Comparison of ENCODE assay signal across 8 cellular contexts in genomic region chr2:96143231-96143847, GRCh38. TPM values are rescaled to one million over a fixed set of nuclear protein-coding genes. Genes with fewer than 3 reads are reported as not detected.
DNase-seq lines count a peak whose midpoint lies in the region; ATAC-seq and TF ChIP-seq lines count a peak whose summit lies in the region.
"Had no signal": no experiment of that assay in that cellular context is flagged by ENCODE, and none has a peak within 500 bp of the region (broad histone marks: within the 10 kb centered on the region; RNA-seq: fewer than 3 reads in every experiment).

No MANE protein-coding gene starts in this region.

- peaks cover 13% of the 10 kb centered on the region for H3K36me3 Mint-ChIP-seq in T-helper 1 cell treated with Interleukin-12 subunit alpha and Interleukin-12 subunit beta and Interleukin-4 antibody, amounts not matched to agents 30 μg/mL and 1 μg/mL, for 36 hours (ENCODE audit: low read depth)
- peaks cover 27% of the 10 kb centered on the region for H3K36me3 Mint-ChIP-seq in stimulated activated memory B cell treated with anti-CD40 and anti-IgM and Interleukin-4, amounts not matched to agents 10 μg/mL and 1 μg/mL and 100 μg/mL, for 72 hours

- no peaks in the 10 kb centered on the region for H3K9me3 ChIP-seq in breast epithelium

- TF ChIP-seq CTCF in breast epithelium (IDR thresholded peaks at IDR 0.05) = no peak

- DNase-seq in breast epithelium (ENCODE audit: low spot score in 2 of 2) = no peak
- DNase-seq in MV-4-11 (lab: John Stamatoyannopoulos, UW) = no peak
- no peak for DNase-seq in NOMO-1 (lab: John Stamatoyannopoulos, UW; ENCODE audit: unreplicated experiment in 2 of 2)
- DNase-seq: KG1 had no signal

- peaks cover 11 to 20% of the 10 kb centered on the region in 2 donors for H3K4me1 ChIP-seq in breast epithelium

- peaks cover 51% of the 10 kb centered on the region for H3K4me1 Mint-ChIP-seq in T-helper 1 cell treated with Interleukin-12 subunit alpha and Interleukin-12 subunit beta and Interleukin-4 antibody, amounts not matched to agents 30 μg/mL and 1 μg/mL, for 36 hours (ENCODE audit: low read depth)
- H3K4me1 Mint-ChIP-seq in stimulated activated memory B cell treated with anti-CD40 and anti-IgM and Interleukin-4, amounts not matched to agents 10 μg/mL and 1 μg/mL and 100 μg/mL, for 72 hours = peaks cover 82% of the 10 kb centered on the region

- TF ChIP-seq POLR2A in GM19099 (IDR thresholded peaks at IDR 0.05; ENCODE audit: extremely low read depth, insufficient read length, low read depth) = peak; percentile 51
- no peak for TF ChIP-seq POLR2A in breast epithelium (IDR thresholded peaks at IDR 0.05)

- H3K4me3 Mint-ChIP-seq in T-helper 1 cell treated with Interleukin-12 subunit alpha and Interleukin-12 subunit beta and Interleukin-4 antibody, amounts not matched to agents 30 μg/mL and 1 μg/mL, for 36 hours = peak overlapping the region; percentile 92
- peak overlapping the region; percentile 93 for H3K4me3 Mint-ChIP-seq in stimulated activated memory B cell treated with anti-CD40 and anti-IgM and Interleukin-4, amounts not matched to agents 10 μg/mL and 1 μg/mL and 100 μg/mL, for 72 hours

- peak overlapping the region in 1 of 2 donors; percentile 3 for H3K27ac ChIP-seq in breast epithelium

- no peaks in the 10 kb centered on the region for H3K9me3 Mint-ChIP-seq in T-helper 1 cell treated with Interleukin-12 subunit alpha and Interleukin-12 subunit beta and Interleukin-4 antibody, amounts not matched to agents 30 μg/mL and 1 μg/mL, for 36 hours
- H3K9me3 Mint-ChIP-seq in stimulated activated memory B cell treated with anti-CD40 and anti-IgM and Interleukin-4, amounts not matched to agents 10 μg/mL and 1 μg/mL and 100 μg/mL, for 72 hours = no peaks in the 10 kb centered on the region

- H3K27me3 Mint-ChIP-seq in T-helper 1 cell treated with Interleukin-12 subunit alpha and Interleukin-12 subunit beta and Interleukin-4 antibody, amounts not matched to agents 30 μg/mL and 1 μg/mL, for 36 hours (ENCODE audit: low read depth) = no peaks in the 10 kb centered on the region
- no peaks in the 10 kb centered on the region for H3K27me3 Mint-ChIP-seq in stimulated activated memory B cell treated with anti-CD40 and anti-IgM and Interleukin-4, amounts not matched to agents 10 μg/mL and 1 μg/mL and 100 μg/mL, for 72 hours

- peak overlapping the region; percentile 55 for H3K27ac Mint-ChIP-seq in T-helper 1 cell treated with Interleukin-12 subunit alpha and Interleukin-12 subunit beta and Interleukin-4 antibody, amounts not matched to agents 30 μg/mL and 1 μg/mL, for 36 hours
- peak overlapping the region; percentile 96 for H3K27ac Mint-ChIP-seq in stimulated activated memory B cell treated with anti-CD40 and anti-IgM and Interleukin-4, amounts not matched to agents 10 μg/mL and 1 μg/mL and 100 μg/mL, for 72 hours

- intact Hi-C loops in breast epithelium (cut with DNase I; ENCODE audit: low total_unique reads) = no loop called here

- ATAC-seq in stimulated activated memory B cell treated with anti-CD40 and anti-IgM and Interleukin-4, amounts not matched to agents 10 μg/mL and 1 μg/mL and 100 μg/mL, for 72 hours = no peak
- ATAC-seq in GM18861 (IDR thresholded peaks at IDR 0.05; ENCODE audit: unreplicated experiment) = no peak

- peak overlapping the region in 2 of 3 donors; percentile 69 to 95 for H3K4me3 ChIP-seq in breast epithelium

- no peaks in the 10 kb centered on the region for H3K27me3 ChIP-seq in breast epithelium

- H3K36me3 ChIP-seq in breast epithelium = no peaks in the 10 kb centered on the region

RNA-seq across cellular contexts. Expression of gene DUSP2, which starts 1.9 kb away (rescaled TPM):
- total RNA-seq in breast epithelium = 10 to 100 TPM in 2 of 3 donors, 1 to 10 TPM in 1; 1.9 to 57.5 (median 12.8) TPM

RNA-seq across cellular contexts. Expression of gene ASTL, which starts 5.0 kb away (rescaled TPM):
- under 1 TPM in 1 of 3 donors, not detected in 2; 0.32 TPM for total RNA-seq in breast epithelium

RNA-seq across cellular contexts. Expression of gene ADRA2B, which starts 27.0 kb away (rescaled TPM):
- 1 to 10 TPM; 1.3 to 1.6 (median 1.4) TPM for total RNA-seq in breast epithelium
